In genomic region chr4:26780524-26780923, GRCh38 we compare ENCODE assay signal across 8 cellular contexts.
DNase-seq lines count a peak whose midpoint lies in the region; ATAC-seq and TF ChIP-seq lines count a peak whose summit lies in the region.

No MANE protein-coding gene starts in this region.

- intact Hi-C loops in A673 (cut with micrococcal nuclease; ENCODE audit: unreplicated experiment): no loop called here
- intact Hi-C loops in activated CD4-positive, alpha-beta T cell treated with anti-CD3 and anti-CD28 coated beads, Interleukin-2, amount 10 ng/mL, durations not matched to agents 24 days and 14 days (cut with micrococcal nuclease): no loop called here

- peaks cover 2% of the 10 kb centered on the region for H3K4me1 Mint-ChIP-seq in activated CD4-positive, alpha-beta T cell treated with anti-CD3 and anti-CD28 coated beads, Interleukin-2, amount 10 ng/mL, durations not matched to agents 24 days and 14 days

- no peaks in the 10 kb centered on the region for H3K9me3 ChIP-seq in A673 (ENCODE audit: low read depth, low read length, poor library complexity, severe bottlenecking)

- no peak overlapping the region for H3K27ac Mint-ChIP-seq in activated CD4-positive, alpha-beta T cell treated with anti-CD3 and anti-CD28 coated beads, Interleukin-2, amount 10 ng/mL, durations not matched to agents 24 days and 14 days

- no peak overlapping the region for H3K4me3 ChIP-seq in A673 (ENCODE audit: low read depth, low read length, poor library complexity, severe bottlenecking)
- no peak overlapping the region for H3K4me3 ChIP-seq in cardiac fibroblast (replicated peaks in 1 of 2; ENCODE audit: low read depth in 2 of 2, low read length in 2 of 2)

- H3K27ac ChIP-seq in A673 (ENCODE audit: low read depth, low read length, poor library complexity, severe bottlenecking): no peak overlapping the region

- POLR2A ChIA-PET in A673 (lab: Charles Lee; ENCODE audit: low non-redundant PET): no interaction called here

- H3K36me3 ChIP-seq in A673 (ENCODE audit: insufficient read depth, low read length, poor library complexity, severe bottlenecking): no peaks in the 10 kb centered on the region

- no peak for TF ChIP-seq CTCF in A673 (conservative IDR thresholded peaks at IDR 0.05; ENCODE audit: low read depth, low read length)
- TF ChIP-seq CTCF in cardiac fibroblast (IDR thresholded peaks at IDR 0.05; ENCODE audit: low read depth, low read length): no peak

- BruUV-seq in A673 (replicated peaks; lab: Mats Ljungman, UMichigan): no TSS peak

- DNase-seq in A673 (ENCODE audit: low spot score) (peak; percentile 30), cardiac fibroblast (ENCODE audit: low read depth in 2 of 2) (peak; percentile 46 to 88), AG08395 (ENCODE audit: low spot score) (no peak), NCI-H748 treated with DMSO at 0.1 percent for 48 hours (lab: John Stamatoyannopoulos, UW) (no peak)
- no peak for DNase-seq in effector CD4-positive, alpha-beta T cell
- no peak for DNase-seq in activated CD4-positive, alpha-beta T cell treated with anti-CD3 and anti-CD28 coated beads, Interleukin-2, amount 10 ng/mL, durations not matched to agents 24 days and 14 days

- H3K4me3 Mint-ChIP-seq in activated CD4-positive, alpha-beta T cell treated with anti-CD3 and anti-CD28 coated beads, Interleukin-2, amount 10 ng/mL, durations not matched to agents 24 days and 14 days: no peak overlapping the region

- CTCF ChIA-PET in A673 (lab: Charles Lee): no interaction called here

- ATAC-seq in GM19438 (IDR thresholded peaks at IDR 0.05; ENCODE audit: low read depth, unreplicated experiment) (peak; percentile 66), HG03378 (IDR thresholded peaks at IDR 0.05; ENCODE audit: unreplicated experiment) (peak; percentile 99)

- peaks cover 19% of the 10 kb centered on the region for H3K4me1 ChIP-seq in A673 (ENCODE audit: insufficient read depth, low read length, poor library complexity, severe bottlenecking)

- H3K36me3 Mint-ChIP-seq in activated CD4-positive, alpha-beta T cell treated with anti-CD3 and anti-CD28 coated beads, Interleukin-2, amount 10 ng/mL, durations not matched to agents 24 days and 14 days (ENCODE audit: low read depth): peaks cover 2% of the 10 kb centered on the region

- no peaks in the 10 kb centered on the region for H3K9me3 Mint-ChIP-seq in activated CD4-positive, alpha-beta T cell treated with anti-CD3 and anti-CD28 coated beads, Interleukin-2, amount 10 ng/mL, durations not matched to agents 24 days and 14 days

- H3K27me3 ChIP-seq in A673 (replicated peaks; ENCODE audit: insufficient read depth, low read depth, low read length, poor library complexity): no peaks in the 10 kb centered on the region

- H3K27me3 Mint-ChIP-seq in activated CD4-positive, alpha-beta T cell treated with anti-CD3 and anti-CD28 coated beads, Interleukin-2, amount 10 ng/mL, durations not matched to agents 24 days and 14 days: no peaks in the 10 kb centered on the region

Comparison
In these comparisons a context has a peak if more than half of its experiments do, and no peak if none do; other contexts are left out.
1. DNase-seq: peak in A673 (single experiment) and cardiac fibroblast (2 of 2); none in AG08395 (single experiment), effector CD4-positive, alpha-beta T cell (single experiment), NCI-H748 treated with DMSO at 0.1 percent for 48 hours (single experiment) and activated CD4-positive, alpha-beta T cell treated with anti-CD3 and anti-CD28 coated beads, Interleukin-2, amount 10 ng/mL, durations not matched to agents 24 days and 14 days (single experiment).